Comparison of ENCODE assay signal across 8 cellular contexts in genomic region chr7:122532406-122533269, GRCh38.
DNase-seq lines count a peak whose midpoint lies in the region; ATAC-seq, FAIRE-seq and TF ChIP-seq lines count a peak whose summit lies in the region.

No MANE protein-coding gene starts in this region.

- POLR2A ChIA-PET in AG04450 (lab: Yijun Ruan, JAX): no interaction called here
- POLR2A ChIA-PET in naive thymus-derived CD4-positive, alpha-beta T cell (lab: Charles Lee): no interaction called here

- H3K4me1 ChIP-seq in hepatocyte (ENCODE audit: insufficient read depth): no peaks in the 10 kb centered on the region
- H3K4me1 ChIP-seq in naive thymus-derived CD4-positive, alpha-beta T cell (ENCODE audit: control insufficient read depth in 2 of 2, insufficient read depth in 2 of 2, low read length in 2 of 2): no peaks in the 10 kb centered on the region

- TF ChIP-seq POLR2A in GM12892 (IDR thresholded peaks at IDR 0.05; ENCODE audit: low read depth, low read length): no peak

- H3K9me2 ChIP-seq in hepatocyte (replicated peaks; ENCODE audit: insufficient read depth): no peaks in the 10 kb centered on the region

- CTCF ChIA-PET in AG04450 (lab: Charles Lee): interaction anchor here (0.6 to 2.4 kb wide), 15 partner anchors 10 to 538 kb away, joined by 3 to 18 read pairs (median 4); no protein-coding TSS in a partner anchor
- CTCF ChIA-PET in naive thymus-derived CD4-positive, alpha-beta T cell (lab: Charles Lee): no interaction called here

- peak; percentile 30 for FAIRE-seq in GM12892 (lab: Jason Lieb, UNC)

- H3K27me3 Mint-ChIP-seq in naive thymus-derived CD4-positive, alpha-beta T cell: no peaks in the 10 kb centered on the region

- H3K4me2 ChIP-seq in hepatocyte: no peak overlapping the region

- H2AFZ ChIP-seq in hepatocyte: no peak overlapping the region

- intact Hi-C loops in naive thymus-derived CD4-positive, alpha-beta T cell (cut with micrococcal nuclease): loop anchor here in 1 of 2 donors (1.0 kb wide), 1 partner anchor 439 kb away; no protein-coding TSS in a partner anchor

- H3K4me3 Mint-ChIP-seq in naive thymus-derived CD4-positive, alpha-beta T cell: no peak overlapping the region

- peaks cover 0 to 3% (median 0%) of the 10 kb centered on the region in 11 donors for H3K9me3 Mint-ChIP-seq in naive thymus-derived CD4-positive, alpha-beta T cell

- H4K20me1 ChIP-seq in hepatocyte (ENCODE audit: insufficient read depth, poor library complexity, severe bottlenecking): no peaks in the 10 kb centered on the region

- DNase-seq in AG04450 (ENCODE audit: low read depth, low spot score) (no peak), GM12892 (ENCODE audit: insufficient read length) (no peak), RPMI7951 (ENCODE audit: low read depth) (peak; percentile 1), hepatocyte (ENCODE audit: low spot score) (no peak), globus pallidus (ENCODE audit: low spot score) (no peak)
- DNase-seq in naive thymus-derived CD4-positive, alpha-beta T cell: no peak

- ATAC-seq in GM19395 (IDR thresholded peaks at IDR 0.05; ENCODE audit: unreplicated experiment) (no peak), GM21529 (IDR thresholded peaks at IDR 0.05; ENCODE audit: unreplicated experiment) (no peak)
- no peak for ATAC-seq in naive thymus-derived CD4-positive, alpha-beta T cell

- H3K27me3 ChIP-seq in AG04450 (ENCODE audit: control insufficient read depth, insufficient read depth, low read length): no peaks in the 10 kb centered on the region
- no peaks in the 10 kb centered on the region for H3K27me3 ChIP-seq in hepatocyte
- H3K27me3 ChIP-seq in naive thymus-derived CD4-positive, alpha-beta T cell (ENCODE audit: control insufficient read depth in 2 of 2, insufficient read depth in 2 of 2, low read length in 2 of 2): no peaks in the 10 kb centered on the region

- 35% methylated on average over 9 of the region's 9 CpGs for WGBS in hepatocyte (ENCODE audit: low lambda C conversion rate, missing lambda C conversion rate)

- H3K4me3 ChIP-seq in AG04450 (ENCODE audit: low read depth, low read length) (no peak overlapping the region), hepatocyte (no peak overlapping the region)
- H3K4me3 ChIP-seq in naive thymus-derived CD4-positive, alpha-beta T cell (ENCODE audit: low read length): no peak overlapping the region

- H3K27ac Mint-ChIP-seq in naive thymus-derived CD4-positive, alpha-beta T cell: no peak overlapping the region

- H3K27ac ChIP-seq in AG04450 (ENCODE audit: low read depth, low read length) (no peak overlapping the region), hepatocyte (no peak overlapping the region)
- no peak overlapping the region for H3K27ac ChIP-seq in naive thymus-derived CD4-positive, alpha-beta T cell (ENCODE audit: low read depth, low read length)

- H3K36me3 Mint-ChIP-seq in naive thymus-derived CD4-positive, alpha-beta T cell: no peaks in the 10 kb centered on the region

- no peaks in the 10 kb centered on the region for H3K9me3 ChIP-seq in AG04450 (ENCODE audit: control insufficient read depth, insufficient read depth, low read length)
- no peaks in the 10 kb centered on the region for H3K9me3 ChIP-seq in hepatocyte (ENCODE audit: low read depth)
- H3K9me3 ChIP-seq in naive thymus-derived CD4-positive, alpha-beta T cell (ENCODE audit: control insufficient read depth in 2 of 3, low read length in 3 of 3): no peaks in the 10 kb centered on the region

- H3K79me2 ChIP-seq in hepatocyte: no peaks in the 10 kb centered on the region

- H3K36me3 ChIP-seq in hepatocyte (replicated peaks; ENCODE audit: insufficient read depth, low read depth): no peaks in the 10 kb centered on the region
- H3K36me3 ChIP-seq in naive thymus-derived CD4-positive, alpha-beta T cell (ENCODE audit: control insufficient read depth in 2 of 3, insufficient read depth in 3 of 3, low read length in 3 of 3): no peaks in the 10 kb centered on the region

- TF ChIP-seq CTCF in AG04450 (IDR thresholded peaks at IDR 0.05; ENCODE audit: low read depth, low read length) (peak; percentile 44), hepatocyte (IDR thresholded peaks at IDR 0.05; ENCODE audit: poor library complexity) (peak; percentile 59)

- H3K4me1 Mint-ChIP-seq in naive thymus-derived CD4-positive, alpha-beta T cell: no peaks in the 10 kb centered on the region
